In genomic region chr12:6613015-6613775, GRCh38 we compare ENCODE assay signal across 8 cellular contexts. TPM values are rescaled to one million over a fixed set of nuclear protein-coding genes. Genes with fewer than 3 reads are reported as not detected.
DNase-seq lines count a peak whose midpoint lies in the region; TF ChIP-seq lines count a peak whose summit lies in the region.

No MANE protein-coding gene starts in this region.

- peaks cover 21% of the 10 kb centered on the region for H3K4me1 ChIP-seq in HAP-1
- peaks cover 0 to 32% of the 10 kb centered on the region in 2 donors for H3K4me1 ChIP-seq in right atrium auricular region

- in situ Hi-C loops in HAP-1 (cut with MboI; ENCODE audit: low sequenced_read_pairs): no loop called here

- peak overlapping the region; percentile 87 to 98 for H3K27ac ChIP-seq in right atrium auricular region

- H3K36me3 ChIP-seq in HAP-1 (replicated peaks): no peaks in the 10 kb centered on the region
- no peaks in the 10 kb centered on the region for H3K36me3 ChIP-seq in right atrium auricular region

- DNase-seq in Ammon's horn (ENCODE audit: low spot score) (peak; percentile 87), HAP-1 (ENCODE audit: low spot score in 2 of 2) (peak; percentile 49 to 88), NCI-H510A (lab: John Stamatoyannopoulos, UW) (peak; percentile 77), amniotic epithelial cell (ENCODE audit: low read depth) (peak; percentile 76), right atrium auricular region (ENCODE audit: low spot score) (peak; percentile 76), pons (ENCODE audit: low spot score) (peak; percentile 83), NCI-H2171 treated with DMSO at 0.1 percent for 48 hours (lab: John Stamatoyannopoulos, UW) (no peak)
- DNase-seq in stimulated activated CD4-positive, alpha-beta T cell treated with anti-CD3 and anti-CD28 coated beads, Interleukin-2, amount 100 ng/mL, for 48 hours: no peak

- H3K9me3 ChIP-seq in HAP-1 (no peaks in the 10 kb centered on the region), right atrium auricular region (no peaks in the 10 kb centered on the region)

- H3K4me3 ChIP-seq in HAP-1 (peak overlapping the region; percentile 2), right atrium auricular region (peak overlapping the region in 1 of 2 donors; percentile 38)

- no peaks in the 10 kb centered on the region for H3K27me3 ChIP-seq in HAP-1 (ENCODE audit: low read depth)
- H3K27me3 ChIP-seq in right atrium auricular region: no peaks in the 10 kb centered on the region

- TF ChIP-seq CTCF in right atrium auricular region (IDR thresholded peaks at IDR 0.05): no peak

RNA-seq across cellular contexts. Expression of gene CHD4, which starts 6.0 kb away (rescaled TPM):
- 100 to 1,000 TPM; 150 to 192 TPM for total RNA-seq in right atrium auricular region

RNA-seq across cellular contexts. Expression of gene LPAR5, which starts 22.6 kb away (rescaled TPM):
- total RNA-seq in right atrium auricular region: 1 to 10 TPM; 1.6 to 3.7 TPM

RNA-seq across cellular contexts. Expression of gene ACRBP, which starts 34.0 kb away (rescaled TPM):
- under 1 TPM in 1 of 2 donors, not detected in 1; 0.43 TPM for total RNA-seq in right atrium auricular region

RNA-seq across cellular contexts. Expression of gene NOP2, which starts 45.1 kb away (rescaled TPM):
- 10 to 100 TPM; 17.7 to 17.9 TPM for total RNA-seq in right atrium auricular region

RNA-seq across cellular contexts. Expression of gene ING4, which starts 49.7 kb away (rescaled TPM):
- 10 to 100 TPM; 21.8 to 22.6 TPM for total RNA-seq in right atrium auricular region

Comparison
In these comparisons a context has a peak if more than half of its experiments do, and no peak if none do; other contexts are left out.
1. DNase-seq: peak in Ammon's horn (single experiment), HAP-1 (2 of 2), NCI-H510A (single experiment), amniotic epithelial cell (single experiment), right atrium auricular region (single experiment) and pons (single experiment); none in stimulated activated CD4-positive, alpha-beta T cell treated with anti-CD3 and anti-CD28 coated beads, Interleukin-2, amount 100 ng/mL, for 48 hours (0 of 2) and NCI-H2171 treated with DMSO at 0.1 percent for 48 hours (single experiment).